In the genomic region with DNA sequence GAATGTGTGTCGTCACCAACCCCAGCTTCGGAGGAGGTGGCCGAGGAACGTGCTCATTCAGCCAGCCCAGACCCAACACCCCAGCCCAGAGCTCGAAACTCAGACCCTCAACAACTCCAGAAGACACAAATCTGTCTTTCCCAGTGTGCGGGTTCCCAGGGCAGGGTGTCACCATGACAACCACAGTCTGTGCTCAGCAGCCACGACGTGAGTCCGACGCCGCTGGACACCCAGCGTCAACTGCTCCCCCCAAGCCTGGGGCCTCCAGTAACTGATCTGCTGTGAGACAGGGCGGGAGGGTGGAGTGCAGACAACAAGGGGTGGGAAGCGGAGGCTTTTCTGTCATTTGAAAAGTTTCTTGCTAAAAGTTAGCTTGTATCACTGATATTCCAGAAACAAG, we compare ENCODE assay signal across 21 cellular contexts.
A peak's percentile ranks its signal among the peaks of the same experiment; 100 is the strongest.
DNase-seq lines count a peak whose midpoint lies in the region; ATAC-seq and TF ChIP-seq lines count a peak whose summit lies in the region.
"Had no signal": no experiment of that assay in that cellular context is flagged by ENCODE, and none has a peak within 500 bp of the region (broad histone marks: within the 10 kb centered on the region; RNA-seq: fewer than 3 reads in every experiment).

No MANE protein-coding gene starts in this region.

- H3K9me3 Mint-ChIP-seq in activated CD8-positive, alpha-beta T cell treated with anti-CD3 and anti-CD28 coated beads, Interleukin-2, amount 10 ng/mL, durations not matched to agents 7 days and 5 days (ENCODE audit: insufficient read depth) = no peaks in the 10 kb centered on the region
- H3K9me3 Mint-ChIP-seq in activated CD8-positive, alpha-beta T cell treated with anti-CD3 and anti-CD28 coated beads for 36 hours = peaks cover 2% of the 10 kb centered on the region
- peaks cover 0 to 3% (median 0%) of the 10 kb centered on the region in 11 donors for H3K9me3 Mint-ChIP-seq in naive thymus-derived CD4-positive, alpha-beta T cell
- no peaks in the 10 kb centered on the region for H3K9me3 Mint-ChIP-seq in stimulated activated memory B cell treated with anti-CD40 and anti-IgM and Interleukin-4, amounts not matched to agents 10 μg/mL and 1 μg/mL and 100 μg/mL, for 72 hours
- H3K9me3 Mint-ChIP-seq in T-helper 2 cell treated with Interferon-gamma antibody and Interleukin-4, amounts not matched to agents 5 μg/mL and 100 μg/mL, for 36 hours = peaks cover 4% of the 10 kb centered on the region
- no peaks in the 10 kb centered on the region for H3K9me3 Mint-ChIP-seq in natural killer cell
- H3K9me3 Mint-ChIP-seq: CD8-positive, alpha-beta memory T cell; IgD-negative memory B cell had no signal

- no peaks in the 10 kb centered on the region for H3K9me3 ChIP-seq in OCI-LY7 (ENCODE audit: low read length)
- peaks cover 0 to under 1% (median 0%) of the 10 kb centered on the region in 3 experiments for H3K9me3 ChIP-seq in naive thymus-derived CD4-positive, alpha-beta T cell (ENCODE audit: control insufficient read depth in 2 of 3, low read length in 3 of 3)

- ATAC-seq in activated CD8-positive, alpha-beta T cell treated with anti-CD3 and anti-CD28 coated beads, Interleukin-2, amount 10 ng/mL, durations not matched to agents 7 days and 5 days = no peak
- ATAC-seq in activated CD8-positive, alpha-beta T cell treated with anti-CD3 and anti-CD28 coated beads for 36 hours = no peak
- ATAC-seq in naive thymus-derived CD4-positive, alpha-beta T cell = no peak
- no peak for ATAC-seq in stimulated activated memory B cell treated with anti-CD40 and anti-IgM and Interleukin-4, amounts not matched to agents 10 μg/mL and 1 μg/mL and 100 μg/mL, for 72 hours
- ATAC-seq in natural killer cell = no peak
- ATAC-seq: HCT116, PC-3 had no signal

- CTCF ChIA-PET in activated CD8-positive, alpha-beta T cell treated with anti-CD3 and anti-CD28 coated beads, Interleukin-2, amount 10 ng/mL, durations not matched to agents 7 days and 5 days (lab: Charles Lee) = interaction anchor here (1.2 kb wide), 1 partner anchor 282 kb away, joined by 3 read pairs; no protein-coding TSS in a partner anchor
- CTCF ChIA-PET in activated CD8-positive, alpha-beta T cell treated with anti-CD3 and anti-CD28 coated beads for 36 hours (lab: Charles Lee) = interaction anchor here (1.3 kb wide), 1 partner anchor 21 kb away, joined by 3 read pairs; no protein-coding TSS in a partner anchor
- CTCF ChIA-PET in OCI-LY7 (lab: Charles Lee; ENCODE audit: unreplicated experiment) = interaction anchor here (2.1 kb wide), 1 partner anchor 24 kb away, joined by 4 read pairs; no protein-coding TSS in a partner anchor
- CTCF ChIA-PET in naive thymus-derived CD4-positive, alpha-beta T cell (lab: Charles Lee) = interaction anchor here (1.1 to 1.6 kb wide), 2 partner anchors 34 to 39 kb away, joined by 3 read pairs; no protein-coding TSS in a partner anchor

- H3K27me3 Mint-ChIP-seq in activated CD8-positive, alpha-beta T cell treated with anti-CD3 and anti-CD28 coated beads, Interleukin-2, amount 10 ng/mL, durations not matched to agents 7 days and 5 days (ENCODE audit: low read depth) = no peaks in the 10 kb centered on the region
- H3K27me3 Mint-ChIP-seq in activated CD8-positive, alpha-beta T cell treated with anti-CD3 and anti-CD28 coated beads for 36 hours = no peaks in the 10 kb centered on the region
- H3K27me3 Mint-ChIP-seq in naive thymus-derived CD4-positive, alpha-beta T cell = no peaks in the 10 kb centered on the region
- H3K27me3 Mint-ChIP-seq in stimulated activated memory B cell treated with anti-CD40 and anti-IgM and Interleukin-4, amounts not matched to agents 10 μg/mL and 1 μg/mL and 100 μg/mL, for 72 hours = no peaks in the 10 kb centered on the region
- no peaks in the 10 kb centered on the region for H3K27me3 Mint-ChIP-seq in T-helper 2 cell treated with Interferon-gamma antibody and Interleukin-4, amounts not matched to agents 5 μg/mL and 100 μg/mL, for 36 hours (ENCODE audit: low read depth)
- H3K27me3 Mint-ChIP-seq in natural killer cell (ENCODE audit: low read depth in 2 of 2) = no peaks in the 10 kb centered on the region
- H3K27me3 Mint-ChIP-seq: CD8-positive, alpha-beta memory T cell; IgD-negative memory B cell had no signal

- no TSS peak for BruUV-seq in OCI-LY7 (replicated peaks; lab: Mats Ljungman, UMichigan)

- H3K36me3 Mint-ChIP-seq in activated CD8-positive, alpha-beta T cell treated with anti-CD3 and anti-CD28 coated beads, Interleukin-2, amount 10 ng/mL, durations not matched to agents 7 days and 5 days (ENCODE audit: low read depth) = peaks cover 9% of the 10 kb centered on the region
- H3K36me3 Mint-ChIP-seq in activated CD8-positive, alpha-beta T cell treated with anti-CD3 and anti-CD28 coated beads for 36 hours (ENCODE audit: low read depth) = peaks cover 2% of the 10 kb centered on the region
- peaks cover 0 to 7% (median 4%) of the 10 kb centered on the region in 5 donors for H3K36me3 Mint-ChIP-seq in naive thymus-derived CD4-positive, alpha-beta T cell
- peaks cover 51% of the 10 kb centered on the region for H3K36me3 Mint-ChIP-seq in stimulated activated memory B cell treated with anti-CD40 and anti-IgM and Interleukin-4, amounts not matched to agents 10 μg/mL and 1 μg/mL and 100 μg/mL, for 72 hours
- H3K36me3 Mint-ChIP-seq in T-helper 2 cell treated with Interferon-gamma antibody and Interleukin-4, amounts not matched to agents 5 μg/mL and 100 μg/mL, for 36 hours (ENCODE audit: low read depth) = peaks cover 8% of the 10 kb centered on the region
- no peaks in the 10 kb centered on the region for H3K36me3 Mint-ChIP-seq in natural killer cell

- H3K27ac Mint-ChIP-seq in activated CD8-positive, alpha-beta T cell treated with anti-CD3 and anti-CD28 coated beads, Interleukin-2, amount 10 ng/mL, durations not matched to agents 7 days and 5 days = peak overlapping the region; percentile 11
- H3K27ac Mint-ChIP-seq in activated CD8-positive, alpha-beta T cell treated with anti-CD3 and anti-CD28 coated beads for 36 hours = no peak overlapping the region
- H3K27ac Mint-ChIP-seq in naive thymus-derived CD4-positive, alpha-beta T cell = peak overlapping the region in 8 of 9 donors; percentile 38 to 94 (median 91)
- H3K27ac Mint-ChIP-seq in stimulated activated memory B cell treated with anti-CD40 and anti-IgM and Interleukin-4, amounts not matched to agents 10 μg/mL and 1 μg/mL and 100 μg/mL, for 72 hours = peak overlapping the region; percentile 40
- H3K27ac Mint-ChIP-seq in T-helper 2 cell treated with Interferon-gamma antibody and Interleukin-4, amounts not matched to agents 5 μg/mL and 100 μg/mL, for 36 hours = no peak overlapping the region
- H3K27ac Mint-ChIP-seq in natural killer cell = no peak overlapping the region

- no peaks in the 10 kb centered on the region for H3K9me2 ChIP-seq in OCI-LY7 (ENCODE audit: insufficient read depth, low read length)

- POLR2A ChIA-PET in activated CD8-positive, alpha-beta T cell treated with anti-CD3 and anti-CD28 coated beads, Interleukin-2, amount 10 ng/mL, durations not matched to agents 7 days and 5 days (lab: Charles Lee) = interaction anchor here (0.9 kb wide), 1 partner anchor 11 kb away, joined by 3 read pairs; no protein-coding TSS in a partner anchor
- POLR2A ChIA-PET in activated CD8-positive, alpha-beta T cell treated with anti-CD3 and anti-CD28 coated beads for 36 hours (lab: Charles Lee) = interaction anchor here (0.8 kb wide), 1 partner anchor 20 kb away, joined by 5 read pairs; no protein-coding TSS in a partner anchor
- POLR2A ChIA-PET in OCI-LY7 (lab: Charles Lee) = interaction anchor here (0.8 to 1.0 kb wide), 2 partner anchors 25 to 140 kb away, joined by 3 read pairs; no protein-coding TSS in a partner anchor
- POLR2A ChIA-PET in naive thymus-derived CD4-positive, alpha-beta T cell (lab: Charles Lee) = interaction anchor here (0.6 to 2.3 kb wide), 5 partner anchors 9 to 288 kb away, joined by 3 to 11 read pairs (median 3); no protein-coding TSS in a partner anchor

- H3K4me1 Mint-ChIP-seq in activated CD8-positive, alpha-beta T cell treated with anti-CD3 and anti-CD28 coated beads, Interleukin-2, amount 10 ng/mL, durations not matched to agents 7 days and 5 days (ENCODE audit: low read depth) = peaks cover 12% of the 10 kb centered on the region
- H3K4me1 Mint-ChIP-seq in activated CD8-positive, alpha-beta T cell treated with anti-CD3 and anti-CD28 coated beads for 36 hours (ENCODE audit: low read depth) = peaks cover 28% of the 10 kb centered on the region
- H3K4me1 Mint-ChIP-seq in naive thymus-derived CD4-positive, alpha-beta T cell = peaks cover 12 to 65% (median 40%) of the 10 kb centered on the region in 7 donors
- peaks cover 36% of the 10 kb centered on the region for H3K4me1 Mint-ChIP-seq in stimulated activated memory B cell treated with anti-CD40 and anti-IgM and Interleukin-4, amounts not matched to agents 10 μg/mL and 1 μg/mL and 100 μg/mL, for 72 hours
- peaks cover 4% of the 10 kb centered on the region for H3K4me1 Mint-ChIP-seq in T-helper 2 cell treated with Interferon-gamma antibody and Interleukin-4, amounts not matched to agents 5 μg/mL and 100 μg/mL, for 36 hours (ENCODE audit: low read depth)
- H3K4me1 Mint-ChIP-seq in natural killer cell = peaks cover 4 to 9% of the 10 kb centered on the region in 2 donors

- intact Hi-C loops in activated CD8-positive, alpha-beta T cell treated with anti-CD3 and anti-CD28 coated beads for 36 hours (cut with micrococcal nuclease) = no loop called here
- intact Hi-C loops in OCI-LY7 (cut with micrococcal nuclease; ENCODE audit: unreplicated experiment) = loop anchor here (5.0 kb wide), 1 partner anchor 37 kb away; no protein-coding TSS in a partner anchor
- intact Hi-C loops in naive thymus-derived CD4-positive, alpha-beta T cell (cut with micrococcal nuclease) = loop anchor here in 1 of 2 donors (5.0 kb wide), 1 partner anchor 37 kb away; no protein-coding TSS in a partner anchor
- intact Hi-C loops in natural killer cell (cut with micrococcal nuclease) = no loop called here

- no peaks in the 10 kb centered on the region for H3K79me2 ChIP-seq in OCI-LY7 (ENCODE audit: insufficient read depth, low read depth, low read length)

- TF ChIP-seq CTCF in activated CD8-positive, alpha-beta T cell treated with anti-CD3 and anti-CD28 coated beads for 36 hours (IDR thresholded peaks at IDR 0.05) = no peak
- TF ChIP-seq CTCF in OCI-LY7 (conservative IDR thresholded peaks at IDR 0.05; ENCODE audit: low read length) (no peak), natural killer cell (IDR thresholded peaks at IDR 0.05) (no peak)

- no peak overlapping the region for H3K4me3 ChIP-seq in OCI-LY7 (ENCODE audit: low read depth, low read length, poor library complexity, severe bottlenecking)
- H3K4me3 ChIP-seq in naive thymus-derived CD4-positive, alpha-beta T cell (ENCODE audit: low read length) = no peak overlapping the region

- DNase-seq in activated CD8-positive, alpha-beta T cell treated with anti-CD3 and anti-CD28 coated beads, Interleukin-2, amount 10 ng/mL, durations not matched to agents 7 days and 5 days = no peak
- no peak for DNase-seq in activated CD8-positive, alpha-beta T cell treated with anti-CD3 and anti-CD28 coated beads for 36 hours
- DNase-seq in OCI-LY7 (ENCODE audit: low spot score) = no peak
- DNase-seq in naive thymus-derived CD4-positive, alpha-beta T cell = no peak
- DNase-seq in T-helper 2 cell treated with Interferon-gamma antibody and Interleukin-4, amounts not matched to agents 5 μg/mL and 100 μg/mL, for 36 hours (ENCODE audit: low spot score) = no peak
- DNase-seq in natural killer cell = no peak
- no peak for DNase-seq in NCI-H2227 treated with DMSO at 0.1 percent for 48 hours (lab: John Stamatoyannopoulos, UW)
- DNase-seq: 8988T; CD8-positive, alpha-beta memory T cell; DMS79 treated with DMSO at 0.1 percent for 48 hours; GOT3; NCI-H1105 treated with DMSO at 0.1 percent for 48 hours; NCI-H1694 treated with DMSO at 0.1 percent for 48 hours; NCI-H510A treated with DMSO at 0.1 percent for 48 hours; NCI-H82; PC-3; SIG-M5 had no signal

- H3K36me3 ChIP-seq in OCI-LY7 (ENCODE audit: insufficient read depth, low read length) = peaks cover 12% of the 10 kb centered on the region; the same call in 1 of the 2 replicates
- H3K36me3 ChIP-seq in naive thymus-derived CD4-positive, alpha-beta T cell (ENCODE audit: control insufficient read depth in 2 of 3, insufficient read depth in 3 of 3, low read length in 3 of 3) = no peaks in the 10 kb centered on the region

- H3K4me2 ChIP-seq in OCI-LY7 (ENCODE audit: low read length) = peak overlapping the region; percentile 68; the same call in 1 of the 2 replicates

- no peaks in the 10 kb centered on the region for H3K27me3 ChIP-seq in naive thymus-derived CD4-positive, alpha-beta T cell (ENCODE audit: control insufficient read depth in 2 of 2, insufficient read depth in 2 of 2, low read length in 2 of 2)

- no peaks in the 10 kb centered on the region for H4K20me1 ChIP-seq in OCI-LY7 (ENCODE audit: insufficient read depth, low read length)

- peak overlapping the region; percentile 83 for H3K27ac ChIP-seq in OCI-LY7 (ENCODE audit: low read depth, low read length, poor library complexity, severe bottlenecking)
- H3K27ac ChIP-seq in naive thymus-derived CD4-positive, alpha-beta T cell (ENCODE audit: low read depth, low read length) = peak overlapping the region; percentile 66
- H3K27ac ChIP-seq: RWPE1 had no signal

- no peak overlapping the region for H3K4me3 Mint-ChIP-seq in activated CD8-positive, alpha-beta T cell treated with anti-CD3 and anti-CD28 coated beads, Interleukin-2, amount 10 ng/mL, durations not matched to agents 7 days and 5 days
- no peak overlapping the region for H3K4me3 Mint-ChIP-seq in activated CD8-positive, alpha-beta T cell treated with anti-CD3 and anti-CD28 coated beads for 36 hours
- peak overlapping the region in 7 of 10 donors; percentile 16 to 84 (median 73) for H3K4me3 Mint-ChIP-seq in naive thymus-derived CD4-positive, alpha-beta T cell
- H3K4me3 Mint-ChIP-seq in stimulated activated memory B cell treated with anti-CD40 and anti-IgM and Interleukin-4, amounts not matched to agents 10 μg/mL and 1 μg/mL and 100 μg/mL, for 72 hours = no peak overlapping the region
- H3K4me3 Mint-ChIP-seq in T-helper 2 cell treated with Interferon-gamma antibody and Interleukin-4, amounts not matched to agents 5 μg/mL and 100 μg/mL, for 36 hours = no peak overlapping the region
- no peak overlapping the region for H3K4me3 Mint-ChIP-seq in natural killer cell

- H3K4me1 ChIP-seq in OCI-LY7 (ENCODE audit: insufficient read depth, low read length, poor library complexity, severe bottlenecking) = peaks cover 47% of the 10 kb centered on the region
- H3K4me1 ChIP-seq in naive thymus-derived CD4-positive, alpha-beta T cell (ENCODE audit: control insufficient read depth in 2 of 2, insufficient read depth in 2 of 2, low read length in 2 of 2) = peaks cover 6 to 44% of the 10 kb centered on the region in 2 donors

- no peak overlapping the region for H2AFZ ChIP-seq in OCI-LY7 (ENCODE audit: low read length)

Comparison
In these comparisons a context has a peak if more than half of its experiments do, and no peak if none do; other contexts are left out.
1. H3K27ac Mint-ChIP-seq: peak in activated CD8-positive, alpha-beta T cell treated with anti-CD3 and anti-CD28 coated beads, Interleukin-2, amount 10 ng/mL, durations not matched to agents 7 days and 5 days (single experiment), naive thymus-derived CD4-positive, alpha-beta T cell (8 of 9) and stimulated activated memory B cell treated with anti-CD40 and anti-IgM and Interleukin-4, amounts not matched to agents 10 μg/mL and 1 μg/mL and 100 μg/mL, for 72 hours (single experiment); none in activated CD8-positive, alpha-beta T cell treated with anti-CD3 and anti-CD28 coated beads for 36 hours (single experiment), T-helper 2 cell treated with Interferon-gamma antibody and Interleukin-4, amounts not matched to agents 5 μg/mL and 100 μg/mL, for 36 hours (single experiment) and natural killer cell (0 of 2).
2. H3K4me3 Mint-ChIP-seq: peak in naive thymus-derived CD4-positive, alpha-beta T cell (7 of 10); none in activated CD8-positive, alpha-beta T cell treated with anti-CD3 and anti-CD28 coated beads, Interleukin-2, amount 10 ng/mL, durations not matched to agents 7 days and 5 days (single experiment), activated CD8-positive, alpha-beta T cell treated with anti-CD3 and anti-CD28 coated beads for 36 hours (single experiment), stimulated activated memory B cell treated with anti-CD40 and anti-IgM and Interleukin-4, amounts not matched to agents 10 μg/mL and 1 μg/mL and 100 μg/mL, for 72 hours (single experiment), T-helper 2 cell treated with Interferon-gamma antibody and Interleukin-4, amounts not matched to agents 5 μg/mL and 100 μg/mL, for 36 hours (single experiment) and natural killer cell (single experiment).